Comparison of ENCODE assay signal across 12 cellular contexts in genomic region chrX:103830848-103831247, GRCh38. TPM values are rescaled to one million over a fixed set of nuclear protein-coding genes. Genes with fewer than 3 reads are reported as not detected.
DNase-seq lines count a peak whose midpoint lies in the region; ATAC-seq and TF ChIP-seq lines count a peak whose summit lies in the region.
"Had no signal": no experiment of that assay in that cellular context is flagged by ENCODE, and none has a peak within 500 bp of the region (broad histone marks: within the 10 kb centered on the region; RNA-seq: fewer than 3 reads in every experiment).

No MANE protein-coding gene starts in this region.

- no peak for TF ChIP-seq EP300 in esophagus muscularis mucosa (IDR thresholded peaks at IDR 0.05)

- ATAC-seq in CD4-positive, CD25-positive, alpha-beta regulatory T cell (ENCODE audit: low read depth in 2 of 2) = no peak
- no peak for ATAC-seq in GM23338
- no peak for ATAC-seq in PC-3

- H3K4me1 Mint-ChIP-seq in CD4-positive, CD25-positive, alpha-beta regulatory T cell = peaks cover 0 to 3% (median 1%) of the 10 kb centered on the region in 4 donors
- H3K4me1 Mint-ChIP-seq in GM23338 = peaks cover 3% of the 10 kb centered on the region
- peaks cover 8% of the 10 kb centered on the region for H3K4me1 Mint-ChIP-seq in nephron

- H3K4me2 ChIP-seq in GM23338 = no peak overlapping the region
- no peak overlapping the region for H3K4me2 ChIP-seq in PC-3 (ENCODE audit: low read length)

- no TSS peak for BruUV-seq in PC-3 (replicated peaks; lab: Mats Ljungman, UMichigan)

- peaks cover 0 to 3% (median 0%) of the 10 kb centered on the region in 7 donors for H3K9me3 Mint-ChIP-seq in CD4-positive, CD25-positive, alpha-beta regulatory T cell
- no peaks in the 10 kb centered on the region for H3K9me3 Mint-ChIP-seq in GM23338
- H3K9me3 Mint-ChIP-seq in nephron = peaks cover 2% of the 10 kb centered on the region
- H3K9me3 Mint-ChIP-seq: HFFc6 had no signal

- no peak overlapping the region for H3K9ac ChIP-seq in PC-3 (ENCODE audit: low read length)

- no peak for TF ChIP-seq POLR2A in esophagus muscularis mucosa (IDR thresholded peaks at IDR 0.05; ENCODE audit: low read depth)

- no peak overlapping the region for H3K27ac Mint-ChIP-seq in CD4-positive, CD25-positive, alpha-beta regulatory T cell
- H3K27ac Mint-ChIP-seq in GM23338 (no peak overlapping the region), nephron (no peak overlapping the region)
- H3K27ac Mint-ChIP-seq: HFFc6 had no signal

- 78% methylated on average over 7 of the region's 7 CpGs for WGBS in esophagus muscularis mucosa

- CTCF ChIA-PET in PC-3 (lab: Charles Lee) = no interaction called here

- H3K79me2 ChIP-seq in GM23338 (replicated peaks; ENCODE audit: insufficient read depth) (no peaks in the 10 kb centered on the region), PC-3 (ENCODE audit: low read length) (no peaks in the 10 kb centered on the region)

- no peaks in the 10 kb centered on the region for H3K36me3 ChIP-seq in CD4-positive, CD25-positive, alpha-beta regulatory T cell (ENCODE audit: control insufficient read depth, insufficient read depth, low read length)
- H3K36me3 ChIP-seq in GM23338 (ENCODE audit: insufficient read depth) (no peaks in the 10 kb centered on the region), esophagus muscularis mucosa (no peaks in the 10 kb centered on the region), PC-3 (ENCODE audit: low read depth, low read length) (no peaks in the 10 kb centered on the region)
- H3K36me3 ChIP-seq: pancreas had no signal

- H3K27me3 ChIP-seq in CD4-positive, CD25-positive, alpha-beta regulatory T cell (ENCODE audit: control insufficient read depth, insufficient read depth, low read length) = peaks cover 13% of the 10 kb centered on the region
- H3K27me3 ChIP-seq in GM23338 (ENCODE audit: insufficient read depth) = peaks cover 18% of the 10 kb centered on the region; the same call in 1 of the 2 replicates
- no peaks in the 10 kb centered on the region for H3K27me3 ChIP-seq in esophagus muscularis mucosa
- no peaks in the 10 kb centered on the region for H3K27me3 ChIP-seq in PC-3 (ENCODE audit: low read length)

- H3K36me3 Mint-ChIP-seq in CD4-positive, CD25-positive, alpha-beta regulatory T cell = peaks cover 5% of the 10 kb centered on the region
- peaks cover 3% of the 10 kb centered on the region; the same call in 1 of the 3 replicates for H3K36me3 Mint-ChIP-seq in GM23338 (ENCODE audit: low read depth)
- H3K36me3 Mint-ChIP-seq in nephron (ENCODE audit: low read depth) = no peaks in the 10 kb centered on the region

- H3F3A ChIP-seq in GM23338 (replicated peaks; ENCODE audit: low read depth) = no peaks in the 10 kb centered on the region
- H3F3A ChIP-seq in PC-3 (ENCODE audit: low read length, unreplicated experiment) = no peaks in the 10 kb centered on the region

- H3K9me2 ChIP-seq in GM23338 (ENCODE audit: insufficient read depth) (no peaks in the 10 kb centered on the region), PC-3 (replicated peaks; ENCODE audit: low read length) (no peaks in the 10 kb centered on the region)

- no peaks in the 10 kb centered on the region for H3K4me1 ChIP-seq in CD4-positive, CD25-positive, alpha-beta regulatory T cell (ENCODE audit: control insufficient read depth, insufficient read depth, low read length, poor library complexity, severe bottlenecking)
- H3K4me1 ChIP-seq in GM23338 (ENCODE audit: insufficient read depth) (no peaks in the 10 kb centered on the region), esophagus muscularis mucosa (peaks cover 0 to 20% (median 17%) of the 10 kb centered on the region in 4 donors), PC-3 (ENCODE audit: insufficient read depth, low read length) (peaks cover 8% of the 10 kb centered on the region)
- H3K4me1 ChIP-seq: pancreas had no signal

- intact Hi-C loops in esophagus muscularis mucosa (cut with DNase I) (no loop called here), PC-3 (cut with micrococcal nuclease) (no loop called here)

- no peaks in the 10 kb centered on the region for H3K9me3 ChIP-seq in CD4-positive, CD25-positive, alpha-beta regulatory T cell (ENCODE audit: control insufficient read depth in 2 of 2, low read length in 2 of 2)
- H3K9me3 ChIP-seq in esophagus muscularis mucosa (no peaks in the 10 kb centered on the region), PC-3 (ENCODE audit: low read length) (no peaks in the 10 kb centered on the region)
- H3K9me3 ChIP-seq: pancreas had no signal

- H3K27me3 Mint-ChIP-seq in CD4-positive, CD25-positive, alpha-beta regulatory T cell = peaks cover 13% of the 10 kb centered on the region
- H3K27me3 Mint-ChIP-seq in GM23338 (ENCODE audit: insufficient read depth, low read depth, poor library complexity) (peaks cover 13% of the 10 kb centered on the region), nephron (ENCODE audit: low read depth) (peaks cover 5% of the 10 kb centered on the region)

- DNase-seq in CD4-positive, CD25-positive, alpha-beta regulatory T cell = no peak
- DNase-seq in GM23338 (ENCODE audit: low spot score) = no peak
- DNase-seq in esophagus muscularis mucosa (ENCODE audit: extremely low spot score) = no peak
- no peak for DNase-seq in GOT3 (lab: John Stamatoyannopoulos, UW)
- DNase-seq in NCI-H2171 treated with DMSO at 0.1 percent for 48 hours (lab: John Stamatoyannopoulos, UW) = no peak
- no peak for DNase-seq in SHP77 (lab: John Stamatoyannopoulos, UW)
- DNase-seq in PC-3 = no peak
- DNase-seq: Karpas-422; NK-92 treated with Interleukin-12 subunit alpha and Interleukin-12 subunit beta, amount 100 ng/mL, for 24 hours had no signal

- POLR2A ChIA-PET in PC-3 (lab: Charles Lee; ENCODE audit: unreplicated experiment) = no interaction called here

- H2AFZ ChIP-seq in GM23338 = no peak overlapping the region
- no peak overlapping the region for H2AFZ ChIP-seq in PC-3 (ENCODE audit: low read length)

- H3K27ac ChIP-seq in CD4-positive, CD25-positive, alpha-beta regulatory T cell (ENCODE audit: insufficient read depth, low read length, poor library complexity, severe bottlenecking) = no peak overlapping the region
- no peak overlapping the region for H3K27ac ChIP-seq in GM23338 (ENCODE audit: low read depth)
- H3K27ac ChIP-seq in esophagus muscularis mucosa (replicated peaks in 1 of 4) = peak overlapping the region; percentile 82 to 90 (median 87)
- H3K27ac ChIP-seq in PC-3 (ENCODE audit: low read length) = no peak overlapping the region
- H3K27ac ChIP-seq: pancreas had no signal

- TF ChIP-seq CTCF in GM23338 (conservative IDR thresholded peaks at IDR 0.05; ENCODE audit: low read depth in 2 of 2) (no peak), esophagus muscularis mucosa (IDR thresholded peaks at IDR 0.05) (no peak), nephron (IDR thresholded peaks at IDR 0.05; ENCODE audit: unreplicated experiment in 3 of 3) (no peak), PC-3 (conservative IDR thresholded peaks at IDR 0.05; ENCODE audit: low read depth, low read length) (no peak)

- H4K20me1 ChIP-seq in GM23338 (replicated peaks; ENCODE audit: insufficient read depth) (no peaks in the 10 kb centered on the region), PC-3 (ENCODE audit: low read length) (no peaks in the 10 kb centered on the region)

- H3K4me3 Mint-ChIP-seq in CD4-positive, CD25-positive, alpha-beta regulatory T cell = peak overlapping the region; percentile 23 to 48 (median 33)
- peak overlapping the region; percentile 7; the same call in 1 of the 3 replicates for H3K4me3 Mint-ChIP-seq in GM23338
- peak overlapping the region; percentile 60 to 87 (median 85) for H3K4me3 Mint-ChIP-seq in nephron

- no peak overlapping the region for H3K4me3 ChIP-seq in CD4-positive, CD25-positive, alpha-beta regulatory T cell (ENCODE audit: low read depth, low read length)
- H3K4me3 ChIP-seq in GM23338 (no peak overlapping the region), esophagus muscularis mucosa (peak overlapping the region; percentile 64 to 72 (median 67)), PC-3 (ENCODE audit: low read length) (no peak overlapping the region)

TF ChIP-seq in GM23338, 12 proteins besides CTCF, POLR2A, EP300 and RAD21 (continues in another document):
- no peak for TF ChIP-seq POLR2AphosphoS5 (IDR thresholded peaks at IDR 0.05; ENCODE audit: low read depth)
- TF ChIP-seq JUNB (IDR thresholded peaks at IDR 0.05; ENCODE audit: unreplicated experiment) = no peak
- no peak for TF ChIP-seq NANOG (IDR thresholded peaks at IDR 0.05; ENCODE audit: borderline replicate concordance)
- TF ChIP-seq ZNF331 (CRISPR knock-in tag; IDR thresholded peaks at IDR 0.05; ENCODE audit: low read depth) = no peak
- no peak for TF ChIP-seq STAT1 (IDR thresholded peaks at IDR 0.05; ENCODE audit: unreplicated experiment)

RNA-seq across cellular contexts. Expression of gene RAB9B, which starts 1.2 kb away (rescaled TPM):
- 0.22 TPM for total RNA-seq in CD4-positive, CD25-positive, alpha-beta regulatory T cell
- under 1 TPM in 3 of 4 donors, not detected in 1; 0.05 to 0.17 (median 0.11) TPM for polyA plus RNA-seq in CD4-positive, CD25-positive, alpha-beta regulatory T cell
- 0.28 and 0.78 TPM in 2 replicates for total RNA-seq in GM23338 (2014; rRNA removed; shearing (Covaris generic))
- 0.07 and 0.24 TPM in 2 replicates for polyA plus RNA-seq in GM23338 (2016; fragmentation: Nextera tagmentation; extraction: Ambion mirVana)
- total RNA-seq in esophagus muscularis mucosa (10 to 100 TPM in 3 of 4 donors, 1 to 10 TPM in 1; 8.9 to 13.6 (median 11.1) TPM), PC-3 (2014; rRNA removed) (1.2 and 1.5 TPM in 2 replicates)

RNA-seq across cellular contexts. Expression of gene PLP1, which starts 54.2 kb away (rescaled TPM):
- total RNA-seq in CD4-positive, CD25-positive, alpha-beta regulatory T cell = not detected
- polyA plus RNA-seq in CD4-positive, CD25-positive, alpha-beta regulatory T cell = not detected
- total RNA-seq in GM23338 (2014; rRNA removed; shearing (Covaris generic)) = 49.9 and 66.9 TPM in 2 replicates
- polyA plus RNA-seq in GM23338 (2016; fragmentation: Nextera tagmentation; extraction: Ambion mirVana) = 30.2 and 36.9 TPM in 2 replicates
- total RNA-seq in esophagus muscularis mucosa = 10 to 100 TPM; 27.5 to 52.3 (median 37.8) TPM
- total RNA-seq in PC-3 (2014; rRNA removed) = not detected in 2 replicates

Comparison
In these comparisons a context has a peak if more than half of its experiments do, and no peak if none do; other contexts are left out.
1. H3K27ac ChIP-seq: peak in esophagus muscularis mucosa (4 of 4); none in CD4-positive, CD25-positive, alpha-beta regulatory T cell (single experiment), GM23338 (single experiment) and PC-3 (single experiment).
2. H3K4me3 ChIP-seq: peak in esophagus muscularis mucosa (4 of 4); none in CD4-positive, CD25-positive, alpha-beta regulatory T cell (single experiment), GM23338 (single experiment) and PC-3 (single experiment).
3. H3K4me3 Mint-ChIP-seq: peak in every context shown above with its lines; median percentile 85 in nephron; 33 in CD4-positive, CD25-positive, alpha-beta regulatory T cell; 7 in GM23338.
4. RNA of gene PLP1, which starts 54.2 kb away (total RNA-seq): 49.9 to 66.9 TPM in GM23338 and 27.5 to 52.3 TPM in esophagus muscularis mucosa; not detected in CD4-positive, CD25-positive, alpha-beta regulatory T cell (single experiment) and not detected in PC-3; every median in the first group is over 10 times any median in the second.